In the genomic region with DNA sequence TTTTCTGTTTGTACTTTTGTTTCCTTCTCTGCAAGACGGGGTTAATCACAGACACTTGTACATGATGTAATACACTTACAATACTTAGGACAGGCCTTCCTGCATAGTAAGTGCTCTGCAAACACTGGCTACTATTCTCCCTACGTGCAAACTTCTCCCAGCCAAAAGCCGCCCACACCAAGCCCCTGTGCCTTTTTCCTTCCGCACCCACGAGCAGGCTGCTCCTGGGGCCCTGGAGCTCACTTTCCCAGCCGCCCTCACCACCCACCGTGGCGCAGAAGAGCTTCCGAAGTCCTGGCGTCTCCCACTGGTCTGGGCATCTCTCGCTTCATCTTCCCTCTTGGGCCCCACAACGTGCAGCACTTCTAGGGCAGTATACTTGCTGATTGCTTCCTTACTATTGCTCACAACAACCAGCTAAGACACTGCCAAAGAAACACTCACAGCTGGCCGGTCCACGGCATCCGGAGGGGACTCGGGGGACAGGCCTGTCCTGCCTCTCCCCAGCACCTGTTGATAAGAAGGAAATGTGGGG, we compare ENCODE assay signal across 14 cellular contexts. TPM values are rescaled to one million over a fixed set of nuclear protein-coding genes. Genes with fewer than 3 reads are reported as not detected.
DNase-seq lines count a peak whose midpoint lies in the region; ATAC-seq and TF ChIP-seq lines count a peak whose summit lies in the region.
"Had no signal": no experiment of that assay in that cellular context is flagged by ENCODE, and none has a peak within 500 bp of the region (broad histone marks: within the 10 kb centered on the region; RNA-seq: fewer than 3 reads in every experiment).

No MANE protein-coding gene starts in this region.

- H3K79me2 ChIP-seq in PC-3 (ENCODE audit: low read length): no peaks in the 10 kb centered on the region

- H3K27ac Mint-ChIP-seq in Caco-2 (ENCODE audit: unreplicated experiment) (peak overlapping the region; percentile 50), immature natural killer cell (no peak overlapping the region)
- no peak overlapping the region for H3K27ac Mint-ChIP-seq in T-helper 2 cell treated with Interferon-gamma antibody and Interleukin-4, amounts not matched to agents 5 μg/mL and 100 μg/mL, for 36 hours
- H3K27ac Mint-ChIP-seq: activated naive CD4-positive, alpha-beta T cell treated with anti-CD3 and anti-CD28 coated beads for 36 hours had no signal

- H3K9ac ChIP-seq in skeletal muscle satellite cell (ENCODE audit: low read depth, low read length): peak overlapping the region; percentile 18
- no peak overlapping the region for H3K9ac ChIP-seq in PC-3 (ENCODE audit: low read length)

- ATAC-seq in left ventricle myocardium superior: peak; percentile 66
- ATAC-seq in PC-3: no peak
- ATAC-seq in GM21619 (IDR thresholded peaks at IDR 0.05; ENCODE audit: unreplicated experiment): no peak

- H3K9me3 ChIP-seq in Caco-2 (no peaks in the 10 kb centered on the region), skeletal muscle satellite cell (replicated peaks; ENCODE audit: low read length) (no peaks in the 10 kb centered on the region), PC-3 (ENCODE audit: low read length) (no peaks in the 10 kb centered on the region)
- H3K9me3 ChIP-seq: SJSA1 had no signal

- no peaks in the 10 kb centered on the region for H4K20me1 ChIP-seq in PC-3 (ENCODE audit: low read length)

- POLR2A ChIA-PET in Caco-2 (lab: Charles Lee): no interaction called here
- POLR2A ChIA-PET in PC-3 (lab: Charles Lee; ENCODE audit: unreplicated experiment): no interaction called here

- H3K9me2 ChIP-seq in PC-3 (replicated peaks; ENCODE audit: low read length): no peaks in the 10 kb centered on the region

- no peak overlapping the region for H3K27ac ChIP-seq in PC-3 (ENCODE audit: low read length)
- H3K27ac ChIP-seq: cardiac muscle cell had no signal

- no peaks in the 10 kb centered on the region for H3K4me1 Mint-ChIP-seq in Caco-2 (ENCODE audit: low read depth, unreplicated experiment)
- no peaks in the 10 kb centered on the region for H3K4me1 Mint-ChIP-seq in immature natural killer cell
- no peaks in the 10 kb centered on the region for H3K4me1 Mint-ChIP-seq in T-helper 2 cell treated with Interferon-gamma antibody and Interleukin-4, amounts not matched to agents 5 μg/mL and 100 μg/mL, for 36 hours (ENCODE audit: low read depth)
- H3K4me1 Mint-ChIP-seq: neural crest cell had no signal

- no peak overlapping the region for H3K4me3 Mint-ChIP-seq in Caco-2 (ENCODE audit: unreplicated experiment)
- H3K4me3 Mint-ChIP-seq in immature natural killer cell: no peak overlapping the region
- H3K4me3 Mint-ChIP-seq in T-helper 2 cell treated with Interferon-gamma antibody and Interleukin-4, amounts not matched to agents 5 μg/mL and 100 μg/mL, for 36 hours: no peak overlapping the region
- H3K4me3 Mint-ChIP-seq: activated naive CD4-positive, alpha-beta T cell treated with anti-CD3 and anti-CD28 coated beads for 36 hours; neural crest cell had no signal

- H3K36me3 ChIP-seq in Caco-2 (ENCODE audit: control insufficient read depth, insufficient read depth, low read length) (no peaks in the 10 kb centered on the region), skeletal muscle satellite cell (ENCODE audit: insufficient read depth, low read length) (peaks cover 40% of the 10 kb centered on the region), PC-3 (ENCODE audit: low read depth, low read length) (no peaks in the 10 kb centered on the region)
- H3K36me3 ChIP-seq: cardiac muscle cell had no signal

- CTCF ChIA-PET in Caco-2 (lab: Charles Lee) (interaction anchor here (1.5 kb wide), 1 partner anchor 10 kb away, joined by 10 read pairs; no protein-coding TSS in a partner anchor), PC-3 (lab: Charles Lee) (no interaction called here)

- no peaks in the 10 kb centered on the region for H3K27me3 Mint-ChIP-seq in Caco-2 (ENCODE audit: insufficient read depth, unreplicated experiment)
- no peaks in the 10 kb centered on the region for H3K27me3 Mint-ChIP-seq in immature natural killer cell (ENCODE audit: low read depth in 3 of 3)
- no peaks in the 10 kb centered on the region for H3K27me3 Mint-ChIP-seq in T-helper 2 cell treated with Interferon-gamma antibody and Interleukin-4, amounts not matched to agents 5 μg/mL and 100 μg/mL, for 36 hours (ENCODE audit: low read depth)

- H3K4me3 ChIP-seq in Caco-2 (ENCODE audit: low read depth, low read length) (no peak overlapping the region), astrocyte of the spinal cord (ENCODE audit: low read depth, low read length) (no peak overlapping the region), skeletal muscle satellite cell (ENCODE audit: low read length) (no peak overlapping the region), PC-3 (ENCODE audit: low read length) (no peak overlapping the region)
- H3K4me3 ChIP-seq: cardiac muscle cell, SJSA1 had no signal

- H3K4me2 ChIP-seq in skeletal muscle satellite cell (ENCODE audit: low read length): no peak overlapping the region
- no peak overlapping the region for H3K4me2 ChIP-seq in PC-3 (ENCODE audit: low read length)

- TF ChIP-seq CTCF in Caco-2 (IDR thresholded peaks at IDR 0.05; ENCODE audit: insufficient read depth in 1 of 2, low read depth in 1 of 2, low read length in 1 of 2, severe bottlenecking in 1 of 2, unreplicated experiment in 1 of 2): no peak
- no peak for TF ChIP-seq CTCF in astrocyte of the spinal cord (IDR thresholded peaks at IDR 0.05; ENCODE audit: low read depth, low read length)
- no peak for TF ChIP-seq CTCF in PC-3 (conservative IDR thresholded peaks at IDR 0.05; ENCODE audit: low read depth, low read length)

- intact Hi-C loops in Caco-2 (cut with micrococcal nuclease; ENCODE audit: unreplicated experiment) (no loop called here), left ventricle myocardium superior (cut with micrococcal nuclease) (no loop called here), PC-3 (cut with micrococcal nuclease) (no loop called here)

- BruUV-seq in Caco-2 (replicated peaks; lab: Mats Ljungman, UMichigan) (no TSS peak), PC-3 (replicated peaks; lab: Mats Ljungman, UMichigan) (no TSS peak)

- H3K36me3 Mint-ChIP-seq in Caco-2 (ENCODE audit: insufficient read depth, unreplicated experiment) (peaks cover 6% of the 10 kb centered on the region), immature natural killer cell (no peaks in the 10 kb centered on the region)
- peaks cover 3% of the 10 kb centered on the region for H3K36me3 Mint-ChIP-seq in T-helper 2 cell treated with Interferon-gamma antibody and Interleukin-4, amounts not matched to agents 5 μg/mL and 100 μg/mL, for 36 hours (ENCODE audit: low read depth)

- H3F3A ChIP-seq in PC-3 (ENCODE audit: low read length, unreplicated experiment): no peaks in the 10 kb centered on the region

- in situ Hi-C loops in astrocyte of the spinal cord (cut with HindIII; ENCODE audit: low sequenced_read_pairs): no loop called here

- H3K27me3 ChIP-seq in Caco-2 (replicated peaks; ENCODE audit: control insufficient read depth, insufficient read depth, low read length) (no peaks in the 10 kb centered on the region), skeletal muscle satellite cell (ENCODE audit: control insufficient read depth, insufficient read depth, low read length) (no peaks in the 10 kb centered on the region), PC-3 (ENCODE audit: low read length) (no peaks in the 10 kb centered on the region)
- H3K27me3 ChIP-seq: cardiac muscle cell, SJSA1 had no signal

- no peaks in the 10 kb centered on the region for H3K9me3 Mint-ChIP-seq in Caco-2 (ENCODE audit: unreplicated experiment)
- no peaks in the 10 kb centered on the region for H3K9me3 Mint-ChIP-seq in immature natural killer cell
- H3K9me3 Mint-ChIP-seq in T-helper 2 cell treated with Interferon-gamma antibody and Interleukin-4, amounts not matched to agents 5 μg/mL and 100 μg/mL, for 36 hours: no peaks in the 10 kb centered on the region
- H3K9me3 Mint-ChIP-seq: activated naive CD4-positive, alpha-beta T cell treated with anti-CD3 and anti-CD28 coated beads for 36 hours; neural crest cell had no signal

- DNase-seq in Caco-2: no peak
- peak; percentile 37 for DNase-seq in astrocyte of the spinal cord (ENCODE audit: low read depth, low spot score)
- peak; percentile 69 for DNase-seq in left ventricle myocardium superior
- no peak for DNase-seq in immature natural killer cell
- DNase-seq in PC-3: no peak
- DNase-seq in T-helper 2 cell treated with Interferon-gamma antibody and Interleukin-4, amounts not matched to agents 5 μg/mL and 100 μg/mL, for 36 hours (ENCODE audit: low spot score): no peak
- DNase-seq: activated naive CD4-positive, alpha-beta T cell treated with anti-CD3 and anti-CD28 coated beads for 36 hours; DND-41; NCI-H2029 treated with DMSO at 0.1 percent for 48 hours had no signal

- no peak overlapping the region for H2AFZ ChIP-seq in PC-3 (ENCODE audit: low read length)

- H3K4me1 ChIP-seq in Caco-2 (no peaks in the 10 kb centered on the region), skeletal muscle satellite cell (ENCODE audit: control insufficient read depth, insufficient read depth, low read length) (peaks cover 21% of the 10 kb centered on the region), PC-3 (ENCODE audit: insufficient read depth, low read length) (no peaks in the 10 kb centered on the region)

RNA-seq across cellular contexts. Expression of a gene that starts 22.5 kb away (rescaled TPM):
- total RNA-seq in Caco-2 (2022): 14.0 and 17.2 TPM in 2 replicates
- total RNA-seq in left ventricle myocardium superior: 42.2 TPM
- 5.6 and 7.4 TPM in 2 replicates for total RNA-seq in skeletal muscle satellite cell (2012; rRNA removed)
- under 1 TPM in 2 of 3 donors, not detected in 1; 0.36 to 0.41 TPM for polyA plus RNA-seq in immature natural killer cell
- total RNA-seq in PC-3 (2014; rRNA removed): 7.3 and 7.9 TPM in 2 replicates

Comparison
In these comparisons a context has a peak if more than half of its experiments do, and no peak if none do; other contexts are left out.
1. DNase-seq: peak in astrocyte of the spinal cord (single experiment) and left ventricle myocardium superior (single experiment); none in Caco-2 (0 of 2), immature natural killer cell (0 of 3), PC-3 (single experiment) and T-helper 2 cell treated with Interferon-gamma antibody and Interleukin-4, amounts not matched to agents 5 μg/mL and 100 μg/mL, for 36 hours (single experiment).